Comparison of ENCODE assay signal across 8 cellular contexts in the genomic region with DNA sequence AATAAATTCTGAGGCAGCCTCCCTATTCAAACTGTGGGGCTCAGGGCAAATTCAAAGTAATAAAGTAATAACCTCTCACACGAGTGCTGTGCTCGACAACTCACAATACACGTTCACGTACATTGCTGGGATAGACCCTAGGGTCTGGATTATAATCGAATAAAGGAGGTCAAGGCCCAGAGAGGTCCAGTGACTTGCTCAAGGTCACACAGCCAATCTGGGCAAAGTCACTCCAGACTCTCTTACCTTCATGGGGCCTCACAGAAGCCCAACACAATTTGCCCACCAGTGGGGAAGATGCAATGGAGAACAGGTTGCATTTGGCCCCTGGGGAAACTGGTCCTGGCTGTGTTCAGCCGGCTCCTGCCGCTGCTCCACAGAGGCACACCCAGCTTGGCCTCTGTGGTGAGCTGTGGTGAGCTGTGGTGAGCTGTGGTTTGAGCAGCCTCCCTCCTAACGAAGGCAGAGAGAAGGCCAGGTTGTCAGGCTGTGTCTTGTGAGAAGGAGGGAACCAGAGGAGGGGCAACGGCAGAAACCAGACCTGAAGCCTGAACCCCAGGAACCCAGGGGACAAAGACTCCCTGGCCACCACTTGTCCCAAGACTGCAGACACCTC. TPM values are rescaled to one million over a fixed set of nuclear protein-coding genes. Genes with fewer than 3 reads are reported as not detected.
DNase-seq lines count a peak whose midpoint lies in the region; ATAC-seq lines count a peak whose summit lies in the region.

No MANE protein-coding gene starts in this region.

- H3K27ac Mint-ChIP-seq in activated naive CD4-positive, alpha-beta T cell treated with anti-CD3 and anti-CD28 coated beads, Interleukin-2, amount 50 U/mL, for 72 hours = peak overlapping the region; percentile 57 to 88

- DNase-seq in activated T-cell treated with anti-CD3 and anti-CD28 coated beads for 1 hour (ENCODE audit: low read depth) = peak; percentile 48
- DNase-seq in activated T-cell treated with anti-CD3 and anti-CD28 coated beads for 4 hours = no peak
- peak; percentile 81 for DNase-seq in OCI-M1 (lab: John Stamatoyannopoulos, UW)
- DNase-seq in activated naive CD4-positive, alpha-beta T cell treated with anti-CD3 and anti-CD28 coated beads, Interleukin-2, amount 50 U/mL, for 72 hours (ENCODE audit: low spot score in 2 of 2) = peak; percentile 73 to 85
- peak; percentile 59 for DNase-seq in renal cortical epithelial cell (ENCODE audit: low read depth)
- no peak for DNase-seq in NCI-H1694 (lab: John Stamatoyannopoulos, UW)

- peak; percentile 12 to 15 for ATAC-seq in activated naive CD4-positive, alpha-beta T cell treated with anti-CD3 and anti-CD28 coated beads, Interleukin-2, amount 50 U/mL, for 72 hours
- ATAC-seq in GM19351 (IDR thresholded peaks at IDR 0.05; ENCODE audit: unreplicated experiment) = no peak
- ATAC-seq in HG02870 (IDR thresholded peaks at IDR 0.05; ENCODE audit: unreplicated experiment) = no peak

- H3K9me3 Mint-ChIP-seq in activated naive CD4-positive, alpha-beta T cell treated with anti-CD3 and anti-CD28 coated beads, Interleukin-2, amount 50 U/mL, for 72 hours = no peaks in the 10 kb centered on the region

- H3K36me3 Mint-ChIP-seq in activated naive CD4-positive, alpha-beta T cell treated with anti-CD3 and anti-CD28 coated beads, Interleukin-2, amount 50 U/mL, for 72 hours = no peaks in the 10 kb centered on the region

RNA-seq across cellular contexts. Expression of a gene that starts 35.1 kb away (rescaled TPM):
- total RNA-seq in activated naive CD4-positive, alpha-beta T cell treated with anti-CD3 and anti-CD28 coated beads, Interleukin-2, amount 50 U/mL, for 72 hours = 1 to 10 TPM; 5.9 to 6.8 TPM
- 34.6 and 59.6 TPM in 2 replicates for total RNA-seq in renal cortical epithelial cell

RNA-seq across cellular contexts. Expression of a gene that starts 58.7 kb away (rescaled TPM):
- total RNA-seq in activated naive CD4-positive, alpha-beta T cell treated with anti-CD3 and anti-CD28 coated beads, Interleukin-2, amount 50 U/mL, for 72 hours = 10 to 100 TPM; 11.1 to 17.2 TPM
- total RNA-seq in renal cortical epithelial cell = 4.4 and 4.7 TPM in 2 replicates

Comparison
In these comparisons a context has a peak if more than half of its experiments do, and no peak if none do; other contexts are left out.
1. DNase-seq: peak in activated T-cell treated with anti-CD3 and anti-CD28 coated beads for 1 hour (single experiment), OCI-M1 (single experiment), activated naive CD4-positive, alpha-beta T cell treated with anti-CD3 and anti-CD28 coated beads, Interleukin-2, amount 50 U/mL, for 72 hours (2 of 2) and renal cortical epithelial cell (single experiment); none in activated T-cell treated with anti-CD3 and anti-CD28 coated beads for 4 hours (single experiment) and NCI-H1694 (single experiment).
2. ATAC-seq: peak in activated naive CD4-positive, alpha-beta T cell treated with anti-CD3 and anti-CD28 coated beads, Interleukin-2, amount 50 U/mL, for 72 hours (2 of 2); none in GM19351 (single experiment) and HG02870 (single experiment).